Comparison of ENCODE assay signal across 1 cellular context in the genomic region with DNA sequence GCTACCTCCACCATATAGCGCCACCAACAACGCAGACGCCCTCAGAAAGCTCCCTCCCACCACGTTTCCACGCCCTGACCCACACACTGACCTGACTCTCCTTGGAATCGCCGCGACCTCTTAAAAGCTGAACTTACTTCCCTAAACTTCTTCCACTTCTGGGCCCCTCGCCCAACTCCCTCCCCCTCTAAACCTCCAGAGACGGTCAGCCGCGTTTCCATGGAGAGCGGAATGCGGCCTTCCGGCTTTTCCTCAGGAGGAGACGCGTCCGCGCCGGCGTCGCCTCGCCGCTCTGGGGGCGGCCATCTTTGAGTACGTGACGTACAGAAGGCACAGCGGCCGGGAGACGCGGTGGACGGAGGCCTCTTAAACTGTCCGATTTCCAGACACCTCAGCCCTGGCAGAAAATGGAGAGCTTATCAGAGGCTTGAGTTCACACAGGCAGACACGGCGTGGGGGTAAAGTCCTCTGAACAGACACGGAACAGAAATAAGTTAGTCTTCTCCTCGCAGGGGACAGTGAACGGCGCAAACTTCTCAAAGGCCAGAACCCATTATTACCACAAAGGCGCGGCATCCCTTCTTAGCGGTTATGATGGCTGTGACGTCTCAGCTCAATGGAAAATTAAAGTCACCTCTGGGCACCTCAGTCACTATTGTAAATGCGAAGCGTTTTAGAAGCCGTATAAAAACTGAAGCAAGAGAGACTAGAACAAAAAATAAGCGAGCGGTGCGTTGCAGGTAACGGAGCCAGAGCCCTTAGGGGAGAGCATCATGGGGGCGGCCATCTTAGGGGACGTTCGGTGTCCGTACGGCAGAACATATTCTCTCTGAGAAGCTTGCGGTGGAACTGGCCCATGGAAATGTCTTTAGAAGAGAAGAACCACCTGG.
A peak's percentile ranks its signal among the peaks of the same experiment; 100 is the strongest.
TF ChIP-seq lines count a peak whose summit lies in the region.

A gene (minus strand): TSS at position 235 of the 890 bp plus-strand sequence. CDS start 1,970 bp downstream, outside the sequence.

TF ChIP-seq in K562, 482 proteins besides CTCF, POLR2A, EP300 and RAD21 (continued from another document and continues in another):
- TF ChIP-seq, protein P1, sequence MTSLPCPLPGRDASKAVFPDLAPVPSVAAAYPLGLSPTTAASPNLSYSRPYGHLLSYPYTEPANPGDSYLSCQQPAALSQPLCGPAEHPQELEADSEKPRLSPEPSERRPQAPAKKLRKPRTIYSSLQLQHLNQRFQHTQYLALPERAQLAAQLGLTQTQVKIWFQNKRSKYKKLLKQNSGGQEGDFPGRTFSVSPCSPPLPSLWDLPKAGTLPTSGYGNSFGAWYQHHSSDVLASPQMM (CRISPR knock-in tag; IDR thresholded peaks at IDR 0.05): no peak
- no peak for TF ChIP-seq SP2 (IDR thresholded peaks at IDR 0.05; ENCODE audit: extremely low read depth, low read depth, low read length, poor library complexity, severe bottlenecking)
- TF ChIP-seq NR3C1 (CRISPR knock-in tag; IDR thresholded peaks at IDR 0.05): no peak
- TF ChIP-seq RFX7 (CRISPR knock-in tag; IDR thresholded peaks at IDR 0.05): no peak
- no peak for TF ChIP-seq ZBTB7A (IDR thresholded peaks at IDR 0.05; ENCODE audit: borderline replicate concordance, control insufficient read depth, low read depth, low read length)
- TF ChIP-seq, protein P2, sequence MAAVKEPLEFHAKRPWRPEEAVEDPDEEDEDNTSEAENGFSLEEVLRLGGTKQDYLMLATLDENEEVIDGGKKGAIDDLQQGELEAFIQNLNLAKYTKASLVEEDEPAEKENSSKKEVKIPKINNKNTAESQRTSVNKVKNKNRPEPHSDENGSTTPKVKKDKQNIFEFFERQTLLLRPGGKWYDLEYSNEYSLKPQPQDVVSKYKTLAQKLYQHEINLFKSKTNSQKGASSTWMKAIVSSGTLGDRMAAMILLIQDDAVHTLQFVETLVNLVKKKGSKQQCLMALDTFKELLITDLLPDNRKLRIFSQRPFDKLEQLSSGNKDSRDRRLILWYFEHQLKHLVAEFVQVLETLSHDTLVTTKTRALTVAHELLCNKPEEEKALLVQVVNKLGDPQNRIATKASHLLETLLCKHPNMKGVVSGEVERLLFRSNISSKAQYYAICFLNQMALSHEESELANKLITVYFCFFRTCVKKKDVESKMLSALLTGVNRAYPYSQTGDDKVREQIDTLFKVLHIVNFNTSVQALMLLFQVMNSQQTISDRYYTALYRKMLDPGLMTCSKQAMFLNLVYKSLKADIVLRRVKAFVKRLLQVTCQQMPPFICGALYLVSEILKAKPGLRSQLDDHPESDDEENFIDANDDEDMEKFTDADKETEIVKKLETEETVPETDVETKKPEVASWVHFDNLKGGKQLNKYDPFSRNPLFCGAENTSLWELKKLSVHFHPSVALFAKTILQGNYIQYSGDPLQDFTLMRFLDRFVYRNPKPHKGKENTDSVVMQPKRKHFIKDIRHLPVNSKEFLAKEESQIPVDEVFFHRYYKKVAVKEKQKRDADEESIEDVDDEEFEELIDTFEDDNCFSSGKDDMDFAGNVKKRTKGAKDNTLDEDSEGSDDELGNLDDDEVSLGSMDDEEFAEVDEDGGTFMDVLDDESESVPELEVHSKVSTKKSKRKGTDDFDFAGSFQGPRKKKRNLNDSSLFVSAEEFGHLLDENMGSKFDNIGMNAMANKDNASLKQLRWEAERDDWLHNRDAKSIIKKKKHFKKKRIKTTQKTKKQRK (IDR thresholded peaks at IDR 0.05; ENCODE audit: borderline replicate concordance, low read depth, low read length): no peak
- TF ChIP-seq ESRRA (IDR thresholded peaks at IDR 0.05; ENCODE audit: borderline replicate concordance, low read depth): peak; percentile 95
- TF ChIP-seq ZNF239 (CRISPR knock-in tag; IDR thresholded peaks at IDR 0.05): no peak
- TF ChIP-seq ZNF696 (CRISPR knock-in tag; conservative IDR thresholded peaks at IDR 0.05): no peak
- no peak for TF ChIP-seq MCM7 (IDR thresholded peaks at IDR 0.05)
- TF ChIP-seq, protein P3, sequence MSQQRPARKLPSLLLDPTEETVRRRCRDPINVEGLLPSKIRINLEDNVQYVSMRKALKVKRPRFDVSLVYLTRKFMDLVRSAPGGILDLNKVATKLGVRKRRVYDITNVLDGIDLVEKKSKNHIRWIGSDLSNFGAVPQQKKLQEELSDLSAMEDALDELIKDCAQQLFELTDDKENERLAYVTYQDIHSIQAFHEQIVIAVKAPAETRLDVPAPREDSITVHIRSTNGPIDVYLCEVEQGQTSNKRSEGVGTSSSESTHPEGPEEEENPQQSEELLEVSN (IDR thresholded peaks at IDR 0.05; ENCODE audit: borderline replicate concordance in 1 of 2, extremely low read depth in 1 of 2, insufficient read depth in 1 of 2, insufficient read length in 1 of 2, low read depth in 1 of 2, low read length in 1 of 2, poor library complexity in 1 of 2, severe bottlenecking in 1 of 2): peak; percentile 19 to 35
- TF ChIP-seq, protein P4, sequence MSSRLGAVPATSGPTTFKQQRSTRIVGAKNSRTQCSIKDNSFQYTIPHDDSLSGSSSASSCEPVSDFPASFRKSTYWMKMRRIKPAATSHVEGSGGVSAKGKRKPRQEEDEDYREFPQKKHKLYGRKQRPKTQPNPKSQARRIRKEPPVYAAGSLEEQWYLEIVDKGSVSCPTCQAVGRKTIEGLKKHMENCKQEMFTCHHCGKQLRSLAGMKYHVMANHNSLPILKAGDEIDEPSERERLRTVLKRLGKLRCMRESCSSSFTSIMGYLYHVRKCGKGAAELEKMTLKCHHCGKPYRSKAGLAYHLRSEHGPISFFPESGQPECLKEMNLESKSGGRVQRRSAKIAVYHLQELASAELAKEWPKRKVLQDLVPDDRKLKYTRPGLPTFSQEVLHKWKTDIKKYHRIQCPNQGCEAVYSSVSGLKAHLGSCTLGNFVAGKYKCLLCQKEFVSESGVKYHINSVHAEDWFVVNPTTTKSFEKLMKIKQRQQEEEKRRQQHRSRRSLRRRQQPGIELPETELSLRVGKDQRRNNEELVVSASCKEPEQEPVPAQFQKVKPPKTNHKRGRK (tag; IDR thresholded peaks at IDR 0.05): no peak
- TF ChIP-seq ZNF263 (CRISPR knock-in tag; IDR thresholded peaks at IDR 0.05; ENCODE audit: borderline replicate concordance): no peak
- TF ChIP-seq YBX1 (IDR thresholded peaks at IDR 0.05): no peak
- peak; percentile 43 to 53; a peak in 3 of 4 replicates for TF ChIP-seq SIX5 (IDR thresholded peaks at IDR 0.05; ENCODE audit: borderline replicate concordance in 1 of 2, insufficient read depth in 1 of 2, low read depth in 1 of 2, low read length in 2 of 2)
- no peak for TF ChIP-seq MEIS2 (IDR thresholded peaks at IDR 0.05; ENCODE audit: partially characterized antibody)
- TF ChIP-seq, protein P5, sequence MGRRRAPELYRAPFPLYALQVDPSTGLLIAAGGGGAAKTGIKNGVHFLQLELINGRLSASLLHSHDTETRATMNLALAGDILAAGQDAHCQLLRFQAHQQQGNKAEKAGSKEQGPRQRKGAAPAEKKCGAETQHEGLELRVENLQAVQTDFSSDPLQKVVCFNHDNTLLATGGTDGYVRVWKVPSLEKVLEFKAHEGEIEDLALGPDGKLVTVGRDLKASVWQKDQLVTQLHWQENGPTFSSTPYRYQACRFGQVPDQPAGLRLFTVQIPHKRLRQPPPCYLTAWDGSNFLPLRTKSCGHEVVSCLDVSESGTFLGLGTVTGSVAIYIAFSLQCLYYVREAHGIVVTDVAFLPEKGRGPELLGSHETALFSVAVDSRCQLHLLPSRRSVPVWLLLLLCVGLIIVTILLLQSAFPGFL (CRISPR knock-in tag; IDR thresholded peaks at IDR 0.05): no peak
- no peak for TF ChIP-seq ZNF121 (CRISPR knock-in tag; conservative IDR thresholded peaks at IDR 0.05)
- TF ChIP-seq JUNB (CRISPR knock-in tag; conservative IDR thresholded peaks at IDR 0.05): no peak
- TF ChIP-seq HNRNPK (IDR thresholded peaks at IDR 0.05; ENCODE audit: low read depth, low read length, poor library complexity, severe bottlenecking): no peak
- TF ChIP-seq, protein P6, sequence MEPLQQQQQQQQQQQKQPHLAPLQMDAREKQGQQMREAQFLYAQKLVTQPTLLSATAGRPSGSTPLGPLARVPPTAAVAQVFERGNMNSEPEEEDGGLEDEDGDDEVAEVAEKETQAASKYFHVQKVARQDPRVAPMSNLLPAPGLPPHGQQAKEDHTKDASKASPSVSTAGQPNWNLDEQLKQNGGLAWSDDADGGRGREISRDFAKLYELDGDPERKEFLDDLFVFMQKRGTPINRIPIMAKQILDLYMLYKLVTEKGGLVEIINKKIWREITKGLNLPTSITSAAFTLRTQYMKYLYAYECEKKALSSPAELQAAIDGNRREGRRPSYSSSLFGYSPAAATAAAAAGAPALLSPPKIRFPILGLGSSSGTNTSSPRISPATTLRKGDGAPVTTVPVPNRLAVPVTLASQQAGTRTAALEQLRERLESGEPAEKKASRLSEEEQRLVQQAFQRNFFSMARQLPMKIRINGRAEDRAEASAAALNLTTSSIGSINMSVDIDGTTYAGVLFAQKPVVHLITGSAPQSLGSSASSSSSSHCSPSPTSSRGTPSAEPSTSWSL (CRISPR knock-in tag; IDR thresholded peaks at IDR 0.05; ENCODE audit: borderline replicate concordance): no peak
- peak; percentile 68; the same call in 1 of the 2 replicates for TF ChIP-seq NR2C2 (CRISPR knock-in tag; IDR thresholded peaks at IDR 0.05)
- peak; percentile 85 for TF ChIP-seq NR2C2 (tag; IDR thresholded peaks at IDR 0.05)
- TF ChIP-seq, protein P7, sequence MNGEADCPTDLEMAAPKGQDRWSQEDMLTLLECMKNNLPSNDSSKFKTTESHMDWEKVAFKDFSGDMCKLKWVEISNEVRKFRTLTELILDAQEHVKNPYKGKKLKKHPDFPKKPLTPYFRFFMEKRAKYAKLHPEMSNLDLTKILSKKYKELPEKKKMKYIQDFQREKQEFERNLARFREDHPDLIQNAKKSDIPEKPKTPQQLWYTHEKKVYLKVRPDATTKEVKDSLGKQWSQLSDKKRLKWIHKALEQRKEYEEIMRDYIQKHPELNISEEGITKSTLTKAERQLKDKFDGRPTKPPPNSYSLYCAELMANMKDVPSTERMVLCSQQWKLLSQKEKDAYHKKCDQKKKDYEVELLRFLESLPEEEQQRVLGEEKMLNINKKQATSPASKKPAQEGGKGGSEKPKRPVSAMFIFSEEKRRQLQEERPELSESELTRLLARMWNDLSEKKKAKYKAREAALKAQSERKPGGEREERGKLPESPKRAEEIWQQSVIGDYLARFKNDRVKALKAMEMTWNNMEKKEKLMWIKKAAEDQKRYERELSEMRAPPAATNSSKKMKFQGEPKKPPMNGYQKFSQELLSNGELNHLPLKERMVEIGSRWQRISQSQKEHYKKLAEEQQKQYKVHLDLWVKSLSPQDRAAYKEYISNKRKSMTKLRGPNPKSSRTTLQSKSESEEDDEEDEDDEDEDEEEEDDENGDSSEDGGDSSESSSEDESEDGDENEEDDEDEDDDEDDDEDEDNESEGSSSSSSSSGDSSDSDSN (IDR thresholded peaks at IDR 0.05; ENCODE audit: borderline replicate concordance in 1 of 2, low read depth in 2 of 2, low read length in 2 of 2): no peak
- no peak for TF ChIP-seq HDAC3 (IDR thresholded peaks at IDR 0.05; ENCODE audit: borderline replicate concordance, partially characterized antibody)
- 0 out of 2 replicates have a peak, but pooled peaks have one; percentile 19 for TF ChIP-seq SMAD4 (CRISPR knock-in tag; conservative IDR thresholded peaks at IDR 0.05)
- peak; percentile 16; the same call in 1 of the 2 replicates for TF ChIP-seq TEAD4 (IDR thresholded peaks at IDR 0.05; ENCODE audit: low read length)
- TF ChIP-seq TEAD4 (CRISPR knock-in tag; IDR thresholded peaks at IDR 0.05; ENCODE audit: borderline replicate concordance): no peak
- TF ChIP-seq MCM2 (IDR thresholded peaks at IDR 0.05; ENCODE audit: low read depth): no peak
- 0 out of 2 replicates have a peak, but pooled peaks have one; percentile 24 for TF ChIP-seq NBN (IDR thresholded peaks at IDR 0.05; ENCODE audit: low read depth)
- TF ChIP-seq, protein P8, sequence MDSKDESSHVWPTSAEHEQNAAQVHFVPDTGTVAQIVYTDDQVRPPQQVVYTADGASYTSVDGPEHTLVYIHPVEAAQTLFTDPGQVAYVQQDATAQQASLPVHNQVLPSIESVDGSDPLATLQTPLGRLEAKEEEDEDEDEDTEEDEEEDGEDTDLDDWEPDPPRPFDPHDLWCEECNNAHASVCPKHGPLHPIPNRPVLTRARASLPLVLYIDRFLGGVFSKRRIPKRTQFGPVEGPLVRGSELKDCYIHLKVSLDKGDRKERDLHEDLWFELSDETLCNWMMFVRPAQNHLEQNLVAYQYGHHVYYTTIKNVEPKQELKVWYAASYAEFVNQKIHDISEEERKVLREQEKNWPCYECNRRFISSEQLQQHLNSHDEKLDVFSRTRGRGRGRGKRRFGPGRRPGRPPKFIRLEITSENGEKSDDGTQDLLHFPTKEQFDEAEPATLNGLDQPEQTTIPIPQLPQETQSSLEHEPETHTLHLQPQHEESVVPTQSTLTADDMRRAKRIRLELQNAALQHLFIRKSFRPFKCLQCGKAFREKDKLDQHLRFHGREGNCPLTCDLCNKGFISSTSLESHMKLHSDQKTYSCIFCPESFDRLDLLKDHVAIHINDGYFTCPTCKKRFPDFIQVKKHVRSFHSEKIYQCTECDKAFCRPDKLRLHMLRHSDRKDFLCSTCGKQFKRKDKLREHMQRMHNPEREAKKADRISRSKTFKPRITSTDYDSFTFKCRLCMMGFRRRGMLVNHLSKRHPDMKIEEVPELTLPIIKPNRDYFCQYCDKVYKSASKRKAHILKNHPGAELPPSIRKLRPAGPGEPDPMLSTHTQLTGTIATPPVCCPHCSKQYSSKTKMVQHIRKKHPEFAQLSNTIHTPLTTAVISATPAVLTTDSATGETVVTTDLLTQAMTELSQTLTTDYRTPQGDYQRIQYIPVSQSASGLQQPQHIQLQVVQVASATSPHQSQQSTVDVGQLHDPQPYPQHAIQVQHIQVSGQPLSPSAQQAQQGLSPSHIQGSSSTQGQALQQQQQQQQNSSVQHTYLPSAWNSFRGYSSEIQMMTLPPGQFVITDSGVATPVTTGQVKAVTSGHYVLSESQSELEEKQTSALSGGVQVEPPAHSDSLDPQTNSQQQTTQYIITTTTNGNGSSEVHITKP (IDR thresholded peaks at IDR 0.05; ENCODE audit: partially characterized antibody): peak; percentile 21
- peak; percentile 96 for TF ChIP-seq ZFX (CRISPR knock-in tag; IDR thresholded peaks at IDR 0.05)
- TF ChIP-seq NFXL1 (CRISPR knock-in tag; IDR thresholded peaks at IDR 0.05): no peak
- TF ChIP-seq, protein P9, sequence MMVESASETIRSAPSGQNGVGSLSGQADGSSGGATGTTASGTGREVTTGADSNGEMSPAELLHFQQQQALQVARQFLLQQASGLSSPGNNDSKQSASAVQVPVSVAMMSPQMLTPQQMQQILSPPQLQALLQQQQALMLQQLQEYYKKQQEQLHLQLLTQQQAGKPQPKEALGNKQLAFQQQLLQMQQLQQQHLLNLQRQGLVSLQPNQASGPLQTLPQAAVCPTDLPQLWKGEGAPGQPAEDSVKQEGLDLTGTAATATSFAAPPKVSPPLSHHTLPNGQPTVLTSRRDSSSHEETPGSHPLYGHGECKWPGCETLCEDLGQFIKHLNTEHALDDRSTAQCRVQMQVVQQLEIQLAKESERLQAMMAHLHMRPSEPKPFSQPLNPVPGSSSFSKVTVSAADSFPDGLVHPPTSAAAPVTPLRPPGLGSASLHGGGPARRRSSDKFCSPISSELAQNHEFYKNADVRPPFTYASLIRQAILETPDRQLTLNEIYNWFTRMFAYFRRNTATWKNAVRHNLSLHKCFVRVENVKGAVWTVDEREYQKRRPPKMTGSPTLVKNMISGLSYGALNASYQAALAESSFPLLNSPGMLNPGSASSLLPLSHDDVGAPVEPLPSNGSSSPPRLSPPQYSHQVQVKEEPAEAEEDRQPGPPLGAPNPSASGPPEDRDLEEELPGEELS (CRISPR knock-in tag; IDR thresholded peaks at IDR 0.05; ENCODE audit: borderline replicate concordance): no peak; the same call in 1 of the 2 replicates
- TF ChIP-seq SAFB (IDR thresholded peaks at IDR 0.05; ENCODE audit: borderline replicate concordance, low read depth, low read length): no peak
- peak; percentile 14; the same call in 1 of the 2 replicates for TF ChIP-seq ZNF766 (CRISPR knock-in tag; conservative IDR thresholded peaks at IDR 0.05)
- TF ChIP-seq KDM5B (IDR thresholded peaks at IDR 0.05; ENCODE audit: insufficient replicate concordance, low read depth, low read length): no peak
- TF ChIP-seq SOX6 (IDR thresholded peaks at IDR 0.05): 0 out of 2 replicates have a peak, but pooled peaks have one; percentile 4
- 0 out of 2 replicates have a peak, but pooled peaks have one; percentile 15 for TF ChIP-seq ZBED1 (IDR thresholded peaks at IDR 0.05)
